Comparison of ENCODE assay signal across 8 cellular contexts in the genomic region with DNA sequence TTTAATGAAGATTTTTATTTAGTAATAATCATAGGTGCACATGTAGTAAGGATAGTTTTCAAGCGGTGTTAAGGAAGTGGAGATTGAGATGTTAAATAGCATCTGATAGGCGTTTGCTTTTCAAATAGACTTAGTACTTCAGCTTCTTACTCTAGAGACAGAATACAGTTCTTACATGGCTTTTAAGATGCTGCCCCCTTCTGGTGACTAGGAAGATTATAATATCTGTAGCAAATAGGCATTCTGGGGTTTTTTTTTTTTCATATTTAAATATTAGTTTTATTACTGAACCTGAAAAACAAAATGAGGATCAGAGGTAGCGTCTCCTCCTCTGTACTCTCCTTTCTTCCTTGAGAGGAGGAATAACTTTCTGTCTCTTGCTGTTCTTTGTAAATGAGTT.
DNase-seq lines count a peak whose midpoint lies in the region; ATAC-seq, FAIRE-seq and TF ChIP-seq lines count a peak whose summit lies in the region.

No MANE protein-coding gene starts in this region.

- TF ChIP-seq CTCF in GM10266 (IDR thresholded peaks at IDR 0.05; ENCODE audit: control insufficient read depth, insufficient read depth, low read depth, missing control alignments) (peak; percentile 55), fibroblast of lung (conservative IDR thresholded peaks at IDR 0.05 in 1 of 2, IDR thresholded peaks at IDR 0.05 in 1 of 2; ENCODE audit: low read depth in 1 of 2, low read length in 2 of 2) (peak; percentile 37 to 61), pancreas (IDR thresholded peaks at IDR 0.05) (peak; percentile 44 to 66 (median 58))

- no peak overlapping the region for H3K4me3 ChIP-seq in fibroblast of lung (replicated peaks in 1 of 4; ENCODE audit: control extremely low read depth in 1 of 4, insufficient read depth in 1 of 4, low read depth in 3 of 4, low read length in 4 of 4)
- no peak overlapping the region for H3K4me3 ChIP-seq in pancreas

- H3K27ac Mint-ChIP-seq in activated CD4-positive, alpha-beta memory T cell treated with anti-CD3 and anti-CD28 coated beads, Interleukin-2, amount 10 ng/mL, durations not matched to agents 7 days and 5 days, result no peak overlapping the region

- H3K36me3 ChIP-seq in fibroblast of lung (ENCODE audit: control insufficient read depth, insufficient read depth, low read length) (no peaks in the 10 kb centered on the region), pancreas (no peaks in the 10 kb centered on the region)

- no peak overlapping the region for H3K4me3 Mint-ChIP-seq in activated CD4-positive, alpha-beta memory T cell treated with anti-CD3 and anti-CD28 coated beads, Interleukin-2, amount 10 ng/mL, durations not matched to agents 7 days and 5 days

- H3K27me3 Mint-ChIP-seq in activated CD4-positive, alpha-beta memory T cell treated with anti-CD3 and anti-CD28 coated beads, Interleukin-2, amount 10 ng/mL, durations not matched to agents 7 days and 5 days, result no peaks in the 10 kb centered on the region

- ATAC-seq in pancreas (peak; percentile 66 to 86 (median 82)), GM21447 (IDR thresholded peaks at IDR 0.05; ENCODE audit: unreplicated experiment) (no peak)

- WGBS in pancreas, 2 donors, result 5% methylated on average over 3 of the region's 3 CpGs

- CTCF ChIA-PET in activated CD4-positive, alpha-beta memory T cell treated with anti-CD3 and anti-CD28 coated beads, Interleukin-2, amount 10 ng/mL, durations not matched to agents 7 days and 5 days (lab: Charles Lee), result interaction anchor here (0.7 to 7.4 kb wide), 15 partner anchors 16 to 1046 kb away, joined by 3 to 73 read pairs (median 3); no protein-coding TSS in a partner anchor

- H4K20me1 ChIP-seq in fibroblast of lung (ENCODE audit: control insufficient read depth, extremely low read depth, insufficient read depth, low read length), result no peaks in the 10 kb centered on the region

- H3K27me3 ChIP-seq in fibroblast of lung (ENCODE audit: control insufficient read depth, insufficient read depth, low read length), result no peaks in the 10 kb centered on the region
- no peaks in the 10 kb centered on the region for H3K27me3 ChIP-seq in pancreas

- no peak overlapping the region for H3K9ac ChIP-seq in fibroblast of lung (ENCODE audit: insufficient read depth, low read length)

- H2AFZ ChIP-seq in fibroblast of lung (ENCODE audit: low read length), result no peak overlapping the region

- H3K9me3 ChIP-seq in fibroblast of lung (ENCODE audit: control insufficient read depth, insufficient read depth, low read depth, low read length) (no peaks in the 10 kb centered on the region), pancreas (no peaks in the 10 kb centered on the region)

- H3K36me3 Mint-ChIP-seq in activated CD4-positive, alpha-beta memory T cell treated with anti-CD3 and anti-CD28 coated beads, Interleukin-2, amount 10 ng/mL, durations not matched to agents 7 days and 5 days (ENCODE audit: low read depth), result no peaks in the 10 kb centered on the region

- DNase-seq in GM10266 (ENCODE audit: extremely low spot score), result peak; percentile 43
- DNase-seq in NCI-H128 (lab: John Stamatoyannopoulos, UW; ENCODE audit: unreplicated experiment), result peak; percentile 11
- DNase-seq in SIG-M5 treated with dmso at 0.1 percent for 504 hours (lab: John Stamatoyannopoulos, UW; ENCODE audit: unreplicated experiment), result peak; percentile 90
- peak; percentile 82 to 93 for DNase-seq in fibroblast of lung (ENCODE audit: low read depth in 2 of 2)
- DNase-seq in pancreas, result no peak
- no peak for DNase-seq in activated gamma-delta T cell treated with Interleukin-2 at 50 U/mL for 16 hours
- DNase-seq in activated CD4-positive, alpha-beta memory T cell treated with anti-CD3 and anti-CD28 coated beads, Interleukin-2, amount 10 ng/mL, durations not matched to agents 7 days and 5 days, result no peak

- H3K27ac ChIP-seq in fibroblast of lung (ENCODE audit: insufficient read depth, low read length) (no peak overlapping the region), pancreas (no peak overlapping the region)

- intact Hi-C loops in pancreas (cut with DNase I), result loop anchor here in 2 of 3 donors (5.0 to 10.0 kb wide), 2 partner anchors 457 to 459 kb away; no protein-coding TSS in a partner anchor

- no peak overlapping the region for H3K4me2 ChIP-seq in fibroblast of lung (ENCODE audit: extremely low read depth, insufficient read depth, low read length)

- FAIRE-seq in pancreas (lab: Jason Lieb, UNC), result peak; percentile 94

- H3K9me3 Mint-ChIP-seq in activated CD4-positive, alpha-beta memory T cell treated with anti-CD3 and anti-CD28 coated beads, Interleukin-2, amount 10 ng/mL, durations not matched to agents 7 days and 5 days, result no peaks in the 10 kb centered on the region

- H3K4me1 ChIP-seq in fibroblast of lung (ENCODE audit: control insufficient read depth, extremely low read depth, insufficient read depth, low read length) (no peaks in the 10 kb centered on the region), pancreas (peaks cover 0 to 4% (median 0%) of the 10 kb centered on the region in 3 donors)

- H3K4me1 Mint-ChIP-seq in activated CD4-positive, alpha-beta memory T cell treated with anti-CD3 and anti-CD28 coated beads, Interleukin-2, amount 10 ng/mL, durations not matched to agents 7 days and 5 days, result no peaks in the 10 kb centered on the region

- POLR2A ChIA-PET in activated CD4-positive, alpha-beta memory T cell treated with anti-CD3 and anti-CD28 coated beads, Interleukin-2, amount 10 ng/mL, durations not matched to agents 7 days and 5 days (lab: Charles Lee), result no interaction called here

- peaks cover 2% of the 10 kb centered on the region for H3K79me2 ChIP-seq in fibroblast of lung (ENCODE audit: control insufficient read depth, insufficient read depth, low read length)

Comparison
In these comparisons a context has a peak if more than half of its experiments do, and no peak if none do; other contexts are left out.
1. DNase-seq: peak in GM10266 (single experiment), NCI-H128 (single experiment), SIG-M5 treated with dmso at 0.1 percent for 504 hours (single experiment) and fibroblast of lung (2 of 2); none in pancreas (0 of 6), activated gamma-delta T cell treated with Interleukin-2 at 50 U/mL for 16 hours (single experiment) and activated CD4-positive, alpha-beta memory T cell treated with anti-CD3 and anti-CD28 coated beads, Interleukin-2, amount 10 ng/mL, durations not matched to agents 7 days and 5 days (single experiment).
2. Peak in every context shown above with its lines, with median percentiles within 50 percentile points of each other: CTCF ChIP-seq.